ENCODE assay signal across 8 cellular contexts in the genomic region with DNA sequence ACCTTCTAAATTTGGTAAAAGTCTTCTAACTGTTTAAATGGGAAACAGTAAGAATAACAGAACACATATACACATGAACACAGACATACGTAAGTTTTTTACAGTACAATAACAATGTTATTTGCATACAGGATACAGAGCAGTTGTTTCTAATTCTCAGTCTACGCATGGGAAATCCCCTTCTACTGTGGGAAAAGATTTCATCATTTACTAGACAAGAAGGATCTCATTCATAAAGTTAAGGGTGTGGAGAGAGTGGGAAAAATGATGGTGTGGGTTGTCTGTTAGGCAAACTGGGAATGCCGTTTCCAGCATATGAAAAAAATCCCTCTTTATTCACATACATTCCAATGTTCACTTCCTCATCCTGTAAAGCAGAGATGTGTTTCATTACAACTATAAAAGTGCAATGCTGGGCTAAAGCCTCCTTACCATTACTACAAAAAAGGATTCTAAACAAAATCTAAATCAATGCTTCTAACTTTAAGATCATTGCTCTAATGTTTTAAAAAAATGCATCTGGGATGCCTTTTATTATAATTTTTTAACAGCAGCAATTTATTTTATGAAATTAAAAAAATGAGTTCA.
DNase-seq lines count a peak whose midpoint lies in the region; ATAC-seq, FAIRE-seq and TF ChIP-seq lines count a peak whose summit lies in the region.

No MANE protein-coding gene starts in this region.

- H3K27me3 ChIP-seq in adrenal gland: no peaks in the 10 kb centered on the region
- no peaks in the 10 kb centered on the region; a peak in 1 of 5 replicates for H3K27me3 ChIP-seq in HepG2 (ENCODE audit: control insufficient read depth in 1 of 2, insufficient read depth in 2 of 2, low read length in 2 of 2)

- FAIRE-seq in GM19239 (lab: Jason Lieb, UNC) (peak; percentile 93), HepG2 (lab: Jason Lieb, UNC) (no peak)

- H3K27ac ChIP-seq in adrenal gland (no peak overlapping the region), HepG2 (ENCODE audit: extremely low read length, insufficient read depth, low read length) (no peak overlapping the region)

- TF ChIP-seq POLR2A in adrenal gland (IDR thresholded peaks at IDR 0.05) (no peak), HepG2 (IDR thresholded peaks at IDR 0.05; ENCODE audit: insufficient read depth in 1 of 2, low read depth in 2 of 2, low read length in 2 of 2) (no peak)

- intact Hi-C loops in adrenal gland (cut with DNase I) (no loop called here), HepG2 (cut with micrococcal nuclease; ENCODE audit: unreplicated experiment) (no loop called here)

- no peak overlapping the region for H3K4me2 ChIP-seq in HepG2 (ENCODE audit: low read depth, low read length)

- no peak overlapping the region for H2AFZ ChIP-seq in HepG2 (ENCODE audit: low read length)

- TF ChIP-seq CTCF in AG10803 (conservative IDR thresholded peaks at IDR 0.05; ENCODE audit: low read length) (no peak), choroid plexus epithelial cell (conservative IDR thresholded peaks at IDR 0.05; ENCODE audit: low read depth, low read length) (no peak), adrenal gland (IDR thresholded peaks at IDR 0.05) (no peak), HepG2 (CRISPR knock-in tag; IDR thresholded peaks at IDR 0.05) (no peak)

- no peaks in the 10 kb centered on the region for H3K36me3 ChIP-seq in adrenal gland (replicated peaks in 1 of 2)
- H3K36me3 ChIP-seq in HepG2 (replicated peaks in 1 of 2; ENCODE audit: control insufficient read depth in 1 of 2, insufficient read depth in 2 of 2, low read length in 2 of 2): no peaks in the 10 kb centered on the region

- H3K79me2 ChIP-seq in HepG2 (ENCODE audit: insufficient read depth, low read length): no peaks in the 10 kb centered on the region

- CTCF ChIA-PET in HepG2 (lab: Yijun Ruan, JAX; ENCODE audit: low intra/inter-chr PET ratio, low total read pairs): no interaction called here

- DNase-seq in AG10803 (ENCODE audit: low read depth) (peak; percentile 52), GM19239 (ENCODE audit: insufficient read length, low spot score) (no peak), choroid plexus epithelial cell (ENCODE audit: low read depth) (peak; percentile 77), SKM-1 treated with dmso at 0.1 percent for 144 hours (lab: John Stamatoyannopoulos, UW; ENCODE audit: unreplicated experiment) (no peak), adrenal gland (no peak), NCI-H2196 (lab: John Stamatoyannopoulos, UW; ENCODE audit: unreplicated experiment) (no peak), HepG2 (ENCODE audit: low spot score) (no peak)

- H3K4me1 ChIP-seq in adrenal gland (replicated peaks in 1 of 2) (no peaks in the 10 kb centered on the region), HepG2 (ENCODE audit: insufficient read depth, low read length) (no peaks in the 10 kb centered on the region)

- BruUV-seq in HepG2 (replicated peaks; lab: Mats Ljungman, UMichigan): no TSS peak

- POLR2A ChIA-PET in HepG2 (lab: Yijun Ruan, JAX): no interaction called here

- H3K9me3 ChIP-seq in adrenal gland (replicated peaks in 1 of 3): no peaks in the 10 kb centered on the region
- H3K9me3 ChIP-seq in HepG2 (ENCODE audit: low read length): no peaks in the 10 kb centered on the region

- WGBS in adrenal gland, 4 donors: 47 to 66% (median 51%) methylated on average over 3 of the region's 3 CpGs
- 8% methylated on average over 3 of the region's 3 CpGs for WGBS in HepG2 (ENCODE audit: low lambda C conversion rate)

- ATAC-seq in HG03103 (IDR thresholded peaks at IDR 0.05; ENCODE audit: low read depth, unreplicated experiment): peak; percentile 87
- ATAC-seq in HepG2: no peak

- no peak for TF ChIP-seq RAD21 in HepG2 (CRISPR knock-in tag; IDR thresholded peaks at IDR 0.05)

- H3K4me3 ChIP-seq in AG10803 (ENCODE audit: low read length) (no peak overlapping the region), choroid plexus epithelial cell (ENCODE audit: low read depth, low read length) (no peak overlapping the region), adrenal gland (no peak overlapping the region), HepG2 (replicated peaks in 1 of 3; ENCODE audit: insufficient read depth in 1 of 3, low read depth in 2 of 3, low read length in 3 of 3) (no peak overlapping the region)

- no peak for TF ChIP-seq EP300 in HepG2 (IDR thresholded peaks at IDR 0.05; ENCODE audit: low read depth in 2 of 2, low read length in 2 of 2)
- no peak for TF ChIP-seq EP300 in HepG2 (CRISPR knock-in tag; IDR thresholded peaks at IDR 0.05; ENCODE audit: borderline replicate concordance)

- no peaks in the 10 kb centered on the region for H4K20me1 ChIP-seq in HepG2 (ENCODE audit: insufficient read depth, low read length)

- in situ Hi-C loops in HepG2 (cut with HindIII; ENCODE audit: extremely low pct_ligation_motif_present, low pct_unique_long_range_greater_than_20kb): no loop called here

- no peak overlapping the region for H3K9ac ChIP-seq in HepG2 (ENCODE audit: insufficient read depth, low read depth, low read length)

TF ChIP-seq in HepG2, 621 proteins besides CTCF, POLR2A, EP300 and RAD21 (continues in another document):
- TF ChIP-seq, protein P1, sequence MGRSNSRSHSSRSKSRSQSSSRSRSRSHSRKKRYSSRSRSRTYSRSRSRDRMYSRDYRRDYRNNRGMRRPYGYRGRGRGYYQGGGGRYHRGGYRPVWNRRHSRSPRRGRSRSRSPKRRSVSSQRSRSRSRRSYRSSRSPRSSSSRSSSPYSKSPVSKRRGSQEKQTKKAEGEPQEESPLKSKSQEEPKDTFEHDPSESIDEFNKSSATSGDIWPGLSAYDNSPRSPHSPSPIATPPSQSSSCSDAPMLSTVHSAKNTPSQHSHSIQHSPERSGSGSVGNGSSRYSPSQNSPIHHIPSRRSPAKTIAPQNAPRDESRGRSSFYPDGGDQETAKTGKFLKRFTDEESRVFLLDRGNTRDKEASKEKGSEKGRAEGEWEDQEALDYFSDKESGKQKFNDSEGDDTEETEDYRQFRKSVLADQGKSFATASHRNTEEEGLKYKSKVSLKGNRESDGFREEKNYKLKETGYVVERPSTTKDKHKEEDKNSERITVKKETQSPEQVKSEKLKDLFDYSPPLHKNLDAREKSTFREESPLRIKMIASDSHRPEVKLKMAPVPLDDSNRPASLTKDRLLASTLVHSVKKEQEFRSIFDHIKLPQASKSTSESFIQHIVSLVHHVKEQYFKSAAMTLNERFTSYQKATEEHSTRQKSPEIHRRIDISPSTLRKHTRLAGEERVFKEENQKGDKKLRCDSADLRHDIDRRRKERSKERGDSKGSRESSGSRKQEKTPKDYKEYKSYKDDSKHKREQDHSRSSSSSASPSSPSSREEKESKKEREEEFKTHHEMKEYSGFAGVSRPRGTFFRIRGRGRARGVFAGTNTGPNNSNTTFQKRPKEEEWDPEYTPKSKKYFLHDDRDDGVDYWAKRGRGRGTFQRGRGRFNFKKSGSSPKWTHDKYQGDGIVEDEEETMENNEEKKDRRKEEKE (IDR thresholded peaks at IDR 0.05): no peak
- TF ChIP-seq NFE2L1 (CRISPR knock-in tag; IDR thresholded peaks at IDR 0.05; ENCODE audit: borderline replicate concordance): no peak

Comparison
In these comparisons a context has a peak if more than half of its experiments do, and no peak if none do; other contexts are left out.
1. DNase-seq: peak in AG10803 (single experiment) and choroid plexus epithelial cell (single experiment); none in GM19239 (single experiment), SKM-1 treated with dmso at 0.1 percent for 144 hours (single experiment), adrenal gland (0 of 7), NCI-H2196 (single experiment) and HepG2 (single experiment).